Comparison of ENCODE assay signal across 20 cellular contexts in genomic region chr15:97976129-97976528, GRCh38. TPM values are rescaled to one million over a fixed set of nuclear protein-coding genes. Genes with fewer than 3 reads are reported as not detected.
DNase-seq lines count a peak whose midpoint lies in the region; ATAC-seq, FAIRE-seq and TF ChIP-seq lines count a peak whose summit lies in the region.
"Had no signal": no experiment of that assay in that cellular context is flagged by ENCODE, and none has a peak within 500 bp of the region (broad histone marks: within the 10 kb centered on the region; RNA-seq: fewer than 3 reads in every experiment).

No MANE protein-coding gene starts in this region.

- no peak for FAIRE-seq in bronchial epithelial cell (lab: Jason Lieb, UNC)
- FAIRE-seq: GM12878, H54, HTR-8/SVneo had no signal

- no peaks in the 10 kb centered on the region for H3K9me3 Mint-ChIP-seq in activated CD4-positive, alpha-beta T cell treated with anti-CD3 and anti-CD28 coated beads, Interleukin-2, amount 10 ng/mL, durations not matched to agents 24 days and 14 days
- H3K9me3 Mint-ChIP-seq: CD8-positive, alpha-beta T cell had no signal

- no peak overlapping the region for H3K4me3 Mint-ChIP-seq in activated CD4-positive, alpha-beta T cell treated with anti-CD3 and anti-CD28 coated beads, Interleukin-2, amount 10 ng/mL, durations not matched to agents 24 days and 14 days
- H3K4me3 Mint-ChIP-seq: B cell; CD8-positive, alpha-beta T cell had no signal

- ATAC-seq in esophagus mucosa (peak; percentile 39), left colon (no peak)
- ATAC-seq: CD8-positive, alpha-beta T cell; GM12878 had no signal

- no peak for TF ChIP-seq EP300 in suprapubic skin (IDR thresholded peaks at IDR 0.05)

- no peak overlapping the region for H3K4me3 ChIP-seq in bronchial epithelial cell (ENCODE audit: low read depth, low read length)
- no peak overlapping the region for H3K4me3 ChIP-seq in suprapubic skin
- H3K4me3 ChIP-seq: BLaER1 treated with 17β-estradiol and CSF1 and Interleukin-3, amounts not matched to agents 10 nM and 100 nM; GM12878 had no signal

- peaks cover under 1% of the 10 kb centered on the region for H3K4me1 Mint-ChIP-seq in activated CD4-positive, alpha-beta T cell treated with anti-CD3 and anti-CD28 coated beads, Interleukin-2, amount 10 ng/mL, durations not matched to agents 24 days and 14 days

- no peaks in the 10 kb centered on the region for H3K27me3 ChIP-seq in bronchial epithelial cell (ENCODE audit: control insufficient read depth, insufficient read depth, low read length)
- no peaks in the 10 kb centered on the region for H3K27me3 ChIP-seq in suprapubic skin
- H3K27me3 ChIP-seq: BLaER1 treated with 17β-estradiol and CSF1 and Interleukin-3, amounts not matched to agents 10 nM and 100 nM had no signal

- no peak overlapping the region for H3K27ac Mint-ChIP-seq in activated CD4-positive, alpha-beta T cell treated with anti-CD3 and anti-CD28 coated beads, Interleukin-2, amount 10 ng/mL, durations not matched to agents 24 days and 14 days
- H3K27ac Mint-ChIP-seq: B cell; CD8-positive, alpha-beta T cell had no signal

- intact Hi-C loops in activated CD4-positive, alpha-beta T cell treated with anti-CD3 and anti-CD28 coated beads, Interleukin-2, amount 10 ng/mL, durations not matched to agents 24 days and 14 days (cut with micrococcal nuclease) = no loop called here
- intact Hi-C loops in left colon (cut with DNase I, micrococcal nuclease) = no loop called here

- 60% methylated on average over 8 of the region's 8 CpGs for WGBS in suprapubic skin

- peak overlapping the region; percentile 27 for H3K27ac ChIP-seq in suprapubic skin
- H3K27ac ChIP-seq: BLaER1 treated with 17β-estradiol and CSF1 and Interleukin-3, amounts not matched to agents 10 nM and 100 nM; HL-60 had no signal

- DNase-seq in activated CD4-positive, alpha-beta T cell treated with anti-CD3 and anti-CD28 coated beads, Interleukin-2, amount 10 ng/mL, durations not matched to agents 24 days and 14 days = peak; percentile 15
- no peak for DNase-seq in activated CD4-positive, alpha-beta T cell treated with anti-CD3 and anti-CD28 coated beads, Interleukin-2, amount 50 U/mL, for 1 hour
- DNase-seq in bronchial epithelial cell (ENCODE audit: low read depth) = peak; percentile 47
- DNase-seq in suprapubic skin (ENCODE audit: low spot score in 2 of 2) = no peak
- no peak for DNase-seq in left colon
- DNase-seq in NCI-H1092 treated with DMSO at 0.1 percent for 48 hours (lab: John Stamatoyannopoulos, UW) = no peak
- no peak for DNase-seq in NCI-H526 treated with DMSO at 0.1 percent for 48 hours (lab: John Stamatoyannopoulos, UW)
- DNase-seq: Calu3; CD8-positive, alpha-beta T cell; DND-41; EL; HCEC 1CT; IMR-90 had no signal

- TF ChIP-seq CTCF in bronchial epithelial cell (IDR thresholded peaks at IDR 0.05; ENCODE audit: insufficient read depth, low read length, severe bottlenecking) (no peak), suprapubic skin (IDR thresholded peaks at IDR 0.05) (no peak)

- TF ChIP-seq POLR2A in suprapubic skin (IDR thresholded peaks at IDR 0.05) = no peak

- no peaks in the 10 kb centered on the region for H3K9me3 ChIP-seq in suprapubic skin
- H3K9me3 ChIP-seq: BLaER1 treated with 17β-estradiol and CSF1 and Interleukin-3, amounts not matched to agents 10 nM and 100 nM had no signal

- H3K36me3 ChIP-seq in bronchial epithelial cell (ENCODE audit: control insufficient read depth, insufficient read depth, low read length) (peaks cover 1% of the 10 kb centered on the region), suprapubic skin (peaks cover 30% of the 10 kb centered on the region)

- peaks cover 3% of the 10 kb centered on the region for H3K36me3 Mint-ChIP-seq in activated CD4-positive, alpha-beta T cell treated with anti-CD3 and anti-CD28 coated beads, Interleukin-2, amount 10 ng/mL, durations not matched to agents 24 days and 14 days (ENCODE audit: low read depth)

- H3K27me3 Mint-ChIP-seq in activated CD4-positive, alpha-beta T cell treated with anti-CD3 and anti-CD28 coated beads, Interleukin-2, amount 10 ng/mL, durations not matched to agents 24 days and 14 days = peaks cover 3% of the 10 kb centered on the region
- H3K27me3 Mint-ChIP-seq: B cell had no signal

- peaks cover 14% of the 10 kb centered on the region for H3K4me1 ChIP-seq in suprapubic skin

RNA-seq across cellular contexts. Expression of gene ARRDC4, which starts 15.6 kb away (rescaled TPM):
- total RNA-seq in activated CD4-positive, alpha-beta T cell treated with anti-CD3 and anti-CD28 coated beads, Interleukin-2, amount 10 ng/mL, durations not matched to agents 24 days and 14 days = 1.0 and 1.1 TPM in 2 replicates
- total RNA-seq in bronchial epithelial cell = 3.9 and 80.6 TPM in 2 replicates
- 2.9 TPM for total RNA-seq in esophagus mucosa
- 10 to 100 TPM; 57.7 to 67.1 (median 66.3) TPM for total RNA-seq in suprapubic skin
- 10 to 100 TPM; 29.0 to 55.6 TPM for total RNA-seq in left colon

Comparison
In these comparisons a context has a peak if more than half of its experiments do, and no peak if none do; other contexts are left out.
1. DNase-seq: peak in activated CD4-positive, alpha-beta T cell treated with anti-CD3 and anti-CD28 coated beads, Interleukin-2, amount 10 ng/mL, durations not matched to agents 24 days and 14 days (single experiment) and bronchial epithelial cell (single experiment); none in activated CD4-positive, alpha-beta T cell treated with anti-CD3 and anti-CD28 coated beads, Interleukin-2, amount 50 U/mL, for 1 hour (single experiment), suprapubic skin (0 of 2), left colon (0 of 2), NCI-H1092 treated with DMSO at 0.1 percent for 48 hours (single experiment) and NCI-H526 treated with DMSO at 0.1 percent for 48 hours (single experiment).